In the genomic region with DNA sequence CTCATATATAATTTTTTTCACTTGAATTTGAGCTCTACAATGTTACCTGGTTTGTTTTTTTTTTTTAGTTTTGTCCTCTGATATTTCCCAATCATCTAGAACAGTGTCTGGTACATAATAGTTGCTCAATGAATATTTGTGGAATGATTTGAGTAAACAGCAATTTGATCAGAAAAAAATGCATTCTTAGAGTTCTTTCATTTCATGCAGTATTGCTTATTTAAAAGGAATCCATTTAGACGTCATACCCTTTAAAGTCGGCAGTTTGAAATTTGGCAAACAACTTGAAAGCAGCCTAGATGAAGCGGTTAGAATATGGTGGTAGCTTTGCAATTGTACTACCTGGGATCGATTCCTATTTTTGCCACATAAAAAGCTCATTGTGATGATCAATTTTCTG, we compare ENCODE assay signal across 1 cellular context.
A peak's percentile ranks its signal among the peaks of the same experiment; 100 is the strongest.
TF ChIP-seq lines count a peak whose summit lies in the region.

No MANE protein-coding gene starts in this region.

TF ChIP-seq in A549, 52 proteins besides CTCF, POLR2A, EP300 and RAD21 (continued from another document):
- TF ChIP-seq GATA3 (IDR thresholded peaks at IDR 0.05; ENCODE audit: borderline replicate concordance) (peak; percentile 95), HDAC2 (IDR thresholded peaks at IDR 0.05) (no peak), NPAS2 (CRISPR knock-in tag; IDR thresholded peaks at IDR 0.05; ENCODE audit: borderline replicate concordance) (no peak), EHF (CRISPR knock-in tag; IDR thresholded peaks at IDR 0.05) (no peak), HEYL (CRISPR knock-in tag; IDR thresholded peaks at IDR 0.05) (no peak), CHD2 (IDR thresholded peaks at IDR 0.05; ENCODE audit: low read length, partially characterized antibody) (no peak), MAFK (IDR thresholded peaks at IDR 0.05; ENCODE audit: partially characterized antibody) (no peak), TP53 (CRISPR knock-in tag; IDR thresholded peaks at IDR 0.05) (no peak), SMC3 (IDR thresholded peaks at IDR 0.05) (peak; percentile 47), HOXB5 (CRISPR knock-in tag; IDR thresholded peaks at IDR 0.05) (no peak), POLR2AphosphoS2 (conservative IDR thresholded peaks at IDR 0.05; ENCODE audit: low read length) (no peak), JUN (IDR thresholded peaks at IDR 0.05) (peak; percentile 76 to 87; a peak in 4 of 5 replicates), JUNB (IDR thresholded peaks at IDR 0.05) (peak; percentile 86), KDM5A (IDR thresholded peaks at IDR 0.05) (no peak), SREBF2 (IDR thresholded peaks at IDR 0.05) (no peak), NR3C1 (IDR thresholded peaks at IDR 0.05) (no peak), HOXB13 (CRISPR knock-in tag; IDR thresholded peaks at IDR 0.05; ENCODE audit: low read depth) (no peak), CHD4 (IDR thresholded peaks at IDR 0.05; ENCODE audit: borderline replicate concordance) (no peak), ESRRA (IDR thresholded peaks at IDR 0.05; ENCODE audit: borderline replicate concordance, low read length) (no peak)
- TF ChIP-seq, protein P1, sequence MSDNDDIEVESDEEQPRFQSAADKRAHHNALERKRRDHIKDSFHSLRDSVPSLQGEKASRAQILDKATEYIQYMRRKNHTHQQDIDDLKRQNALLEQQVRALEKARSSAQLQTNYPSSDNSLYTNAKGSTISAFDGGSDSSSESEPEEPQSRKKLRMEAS (IDR thresholded peaks at IDR 0.05): no peak
- TF ChIP-seq, protein P2, sequence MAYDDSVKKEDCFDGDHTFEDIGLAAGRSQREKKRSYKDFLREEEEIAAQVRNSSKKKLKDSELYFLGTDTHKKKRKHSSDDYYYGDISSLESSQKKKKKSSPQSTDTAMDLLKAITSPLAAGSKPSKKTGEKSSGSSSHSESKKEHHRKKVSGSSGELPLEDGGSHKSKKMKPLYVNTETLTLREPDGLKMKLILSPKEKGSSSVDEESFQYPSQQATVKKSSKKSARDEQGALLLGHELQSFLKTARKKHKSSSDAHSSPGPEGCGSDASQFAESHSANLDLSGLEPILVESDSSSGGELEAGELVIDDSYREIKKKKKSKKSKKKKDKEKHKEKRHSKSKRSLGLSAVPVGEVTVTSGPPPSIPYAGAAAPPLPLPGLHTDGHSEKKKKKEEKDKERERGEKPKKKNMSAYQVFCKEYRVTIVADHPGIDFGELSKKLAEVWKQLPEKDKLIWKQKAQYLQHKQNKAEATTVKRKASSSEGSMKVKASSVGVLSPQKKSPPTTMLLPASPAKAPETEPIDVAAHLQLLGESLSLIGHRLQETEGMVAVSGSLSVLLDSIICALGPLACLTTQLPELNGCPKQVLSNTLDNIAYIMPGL (CRISPR knock-in tag; IDR thresholded peaks at IDR 0.05; ENCODE audit: borderline replicate concordance): no peak
- TF ChIP-seq, protein P3, sequence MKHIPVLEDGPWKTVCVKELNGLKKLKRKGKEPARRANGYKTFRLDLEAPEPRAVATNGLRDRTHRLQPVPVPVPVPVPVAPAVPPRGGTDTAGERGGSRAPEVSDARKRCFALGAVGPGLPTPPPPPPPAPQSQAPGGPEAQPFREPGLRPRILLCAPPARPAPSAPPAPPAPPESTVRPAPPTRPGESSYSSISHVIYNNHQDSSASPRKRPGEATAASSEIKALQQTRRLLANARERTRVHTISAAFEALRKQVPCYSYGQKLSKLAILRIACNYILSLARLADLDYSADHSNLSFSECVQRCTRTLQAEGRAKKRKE (CRISPR knock-in tag; IDR thresholded peaks at IDR 0.05; ENCODE audit: low read depth): no peak
- TF ChIP-seq, protein P4, sequence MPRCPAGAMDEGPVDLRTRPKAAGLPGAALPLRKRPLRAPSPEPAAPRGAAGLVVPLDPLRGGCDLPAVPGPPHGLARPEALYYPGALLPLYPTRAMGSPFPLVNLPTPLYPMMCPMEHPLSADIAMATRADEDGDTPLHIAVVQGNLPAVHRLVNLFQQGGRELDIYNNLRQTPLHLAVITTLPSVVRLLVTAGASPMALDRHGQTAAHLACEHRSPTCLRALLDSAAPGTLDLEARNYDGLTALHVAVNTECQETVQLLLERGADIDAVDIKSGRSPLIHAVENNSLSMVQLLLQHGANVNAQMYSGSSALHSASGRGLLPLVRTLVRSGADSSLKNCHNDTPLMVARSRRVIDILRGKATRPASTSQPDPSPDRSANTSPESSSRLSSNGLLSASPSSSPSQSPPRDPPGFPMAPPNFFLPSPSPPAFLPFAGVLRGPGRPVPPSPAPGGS (IDR thresholded peaks at IDR 0.05): peak; percentile 73; the same call in 2 of the 3 replicates
- TF ChIP-seq, protein P5, sequence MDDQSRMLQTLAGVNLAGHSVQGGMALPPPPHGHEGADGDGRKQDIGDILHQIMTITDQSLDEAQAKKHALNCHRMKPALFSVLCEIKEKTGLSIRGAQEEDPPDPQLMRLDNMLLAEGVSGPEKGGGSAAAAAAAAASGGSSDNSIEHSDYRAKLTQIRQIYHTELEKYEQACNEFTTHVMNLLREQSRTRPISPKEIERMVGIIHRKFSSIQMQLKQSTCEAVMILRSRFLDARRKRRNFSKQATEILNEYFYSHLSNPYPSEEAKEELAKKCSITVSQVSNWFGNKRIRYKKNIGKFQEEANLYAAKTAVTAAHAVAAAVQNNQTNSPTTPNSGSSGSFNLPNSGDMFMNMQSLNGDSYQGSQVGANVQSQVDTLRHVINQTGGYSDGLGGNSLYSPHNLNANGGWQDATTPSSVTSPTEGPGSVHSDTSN (IDR thresholded peaks at IDR 0.05): no peak
TF ChIP-seq in A549: peak in this region for 8.
